29 cellular contexts compared by ENCODE assay signal in the genomic region with DNA sequence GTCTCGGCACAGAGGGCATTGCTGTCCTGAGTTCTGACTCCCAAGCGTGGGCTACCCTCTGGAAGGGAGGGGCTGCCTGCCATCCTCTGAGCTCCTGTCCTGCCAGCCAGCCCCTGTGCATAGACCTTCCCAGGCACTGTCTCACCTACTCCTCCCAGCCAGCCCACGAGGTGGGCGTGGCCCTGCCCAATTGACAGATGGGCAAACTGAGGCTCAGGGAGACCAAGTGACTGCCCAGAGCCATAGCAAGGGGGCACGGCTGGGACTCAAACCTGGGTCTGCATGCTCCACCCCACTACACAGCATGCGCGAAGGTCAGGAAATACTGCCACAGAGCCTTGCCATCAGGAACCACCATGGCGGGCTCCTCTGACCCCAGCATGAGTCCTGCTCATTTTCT. TPM values are rescaled to one million over a fixed set of nuclear protein-coding genes. Genes with fewer than 3 reads are reported as not detected.
"Had no signal": no experiment of that assay in that cellular context is flagged by ENCODE, and none has a peak within 500 bp of the region (broad histone marks: within the 10 kb centered on the region; RNA-seq: fewer than 3 reads in every experiment).

No MANE protein-coding gene starts in this region.

- H3K4me3 Mint-ChIP-seq: activated CD4-positive, alpha-beta memory T cell treated with anti-CD3 and anti-CD28 coated beads for 36 hours; activated CD4-positive, alpha-beta T cell treated with anti-CD3 and anti-CD28 coated beads, Interleukin-2, amount 10 ng/mL, durations not matched to agents 7 days and 5 days; activated naive CD8-positive, alpha-beta T cell treated with anti-CD3 and anti-CD28 coated beads, Interleukin-2, amount 50 U/mL, for 24 hours; activated T-cell treated with anti-CD3 and anti-CD28 coated beads, Interleukin-2, amount 50 U/mL, for 4 hours had no signal

- H3K36me3 Mint-ChIP-seq: activated CD4-positive, alpha-beta memory T cell treated with anti-CD3 and anti-CD28 coated beads for 36 hours; activated naive CD4-positive, alpha-beta T cell treated with anti-CD3 and anti-CD28 coated beads, Interleukin-2, amount 50 U/mL, for 72 hours had no signal

- H3K27ac Mint-ChIP-seq: activated CD4-positive, alpha-beta memory T cell treated with anti-CD3 and anti-CD28 coated beads for 36 hours; activated naive CD4-positive, alpha-beta T cell treated with anti-CD3 and anti-CD28 coated beads, Interleukin-2, amount 50 U/mL, for 72 hours; activated naive CD8-positive, alpha-beta T cell treated with anti-CD3 and anti-CD28 coated beads, Interleukin-2, amount 50 U/mL, for 24 hours had no signal

- H3K9ac ChIP-seq: SK-N-SH had no signal

- H3K9me3 ChIP-seq: ascending aorta, body of pancreas, SJCRH30, SK-N-SH had no signal

- H3K36me3 ChIP-seq: ascending aorta, SJCRH30 had no signal

- H3K27ac ChIP-seq: ascending aorta, body of pancreas, SJCRH30, VCaP had no signal

- H3K27me3 ChIP-seq: SJCRH30 had no signal

- H3K4me3 ChIP-seq: ascending aorta, body of pancreas, SJCRH30 had no signal

- H3K9me3 Mint-ChIP-seq: activated CD4-positive, alpha-beta memory T cell treated with anti-CD3 and anti-CD28 coated beads for 36 hours; activated CD4-positive, alpha-beta T cell treated with anti-CD3 and anti-CD28 coated beads, Interleukin-2, amount 10 ng/mL, durations not matched to agents 7 days and 5 days; activated naive CD4-positive, alpha-beta T cell treated with anti-CD3 and anti-CD28 coated beads, Interleukin-2, amount 50 U/mL, for 72 hours; activated naive CD8-positive, alpha-beta T cell treated with anti-CD3 and anti-CD28 coated beads, Interleukin-2, amount 50 U/mL, for 24 hours; activated T-cell treated with anti-CD3 and anti-CD28 coated beads, Interleukin-2, amount 50 U/mL, for 4 hours had no signal

- H3K4me1 ChIP-seq: ascending aorta, SJCRH30 had no signal

- ATAC-seq: body of pancreas, Panc1 had no signal

- H3K27me3 Mint-ChIP-seq: activated CD4-positive, alpha-beta memory T cell treated with anti-CD3 and anti-CD28 coated beads for 36 hours; activated CD4-positive, alpha-beta T cell treated with anti-CD3 and anti-CD28 coated beads, Interleukin-2, amount 10 ng/mL, durations not matched to agents 7 days and 5 days; activated naive CD8-positive, alpha-beta T cell treated with anti-CD3 and anti-CD28 coated beads, Interleukin-2, amount 50 U/mL, for 24 hours had no signal

- H3K4me2 ChIP-seq: SK-N-SH had no signal

- DNase-seq: activated CD4-positive, alpha-beta memory T cell treated with anti-CD3 and anti-CD28 coated beads for 36 hours; activated CD4-positive, alpha-beta T cell treated with anti-CD3 and anti-CD28 coated beads, Interleukin-2, amount 10 ng/mL, durations not matched to agents 7 days and 5 days; activated CD4-positive, CD25-positive, alpha-beta regulatory T cell; activated CD8-positive, alpha-beta memory T cell treated with anti-CD3 and anti-CD28 coated beads for 24 hours; activated effector memory CD4-positive, alpha-beta T cell treated with anti-CD3 and anti-CD28 coated beads, Interleukin-2, amount 50 U/mL, for 16 hours; activated naive CD4-positive, alpha-beta T cell treated with Interleukin-2 at 50 U/mL for 16 hours; activated naive CD8-positive, alpha-beta T cell treated with anti-CD3 and anti-CD28 coated beads, Interleukin-2, amount 50 U/mL, for 24 hours; activated T-cell treated with anti-CD3 and anti-CD28 coated beads, Interleukin-2, amount 50 U/mL, for 4 hours; amniotic stem cell; body of pancreas; KG1; NCI-H1048; NCI-H1694; NCI-H2029; NCI-H2107; NCI-H345; NCI-H510A; NCI-H526 treated with DMSO at 0.1 percent for 48 hours; NCI-H82; Right ventricle myocardium superior; RPMI8226; SJCRH30; SK-N-SH; T-helper 1 cell had no signal

RNA-seq across cellular contexts. Expression of gene PRR5, which starts 29.4 kb away (rescaled TPM):
- total RNA-seq: M059J had no signal
